In the genomic region with DNA sequence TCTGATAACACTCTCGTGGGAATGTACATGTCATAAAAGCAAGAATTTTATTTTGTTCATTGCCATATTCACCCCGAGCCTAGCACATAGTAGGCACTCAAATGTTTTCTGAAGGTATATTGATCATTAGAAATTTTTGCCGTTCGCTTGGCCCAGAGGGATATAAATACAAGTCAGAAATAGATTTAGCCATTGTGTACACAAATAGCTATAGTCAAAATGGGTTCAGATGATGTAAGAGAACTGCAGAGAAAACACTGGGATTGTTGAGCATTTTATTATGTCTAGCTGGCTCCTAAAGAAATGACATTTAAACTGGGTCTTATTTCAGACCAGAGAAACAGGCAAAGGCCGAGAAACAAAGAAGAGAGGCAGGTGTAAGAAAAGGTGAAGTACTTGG, we compare ENCODE assay signal across 25 cellular contexts. TPM values are rescaled to one million over a fixed set of nuclear protein-coding genes. Genes with fewer than 3 reads are reported as not detected.
DNase-seq lines count a peak whose midpoint lies in the region; ATAC-seq and TF ChIP-seq lines count a peak whose summit lies in the region.
"Had no signal": no experiment of that assay in that cellular context is flagged by ENCODE, and none has a peak within 500 bp of the region (broad histone marks: within the 10 kb centered on the region; RNA-seq: fewer than 3 reads in every experiment).

No MANE protein-coding gene starts in this region.

- H3K4me2 ChIP-seq in GM23338 = no peak overlapping the region
- H3K4me2 ChIP-seq: BLaER1 had no signal

- H3K27me3 ChIP-seq in GM23338 (ENCODE audit: insufficient read depth) = no peaks in the 10 kb centered on the region
- H3K27me3 ChIP-seq: BLaER1, SJSA1 had no signal

- H3K27me3 Mint-ChIP-seq in activated naive CD4-positive, alpha-beta T cell treated with anti-CD3 and anti-CD28 coated beads, Interleukin-2, amount 50 U/mL, for 24 hours = no peaks in the 10 kb centered on the region
- H3K27me3 Mint-ChIP-seq in GM23338 (ENCODE audit: insufficient read depth, low read depth, poor library complexity) = peaks cover 2% of the 10 kb centered on the region
- H3K27me3 Mint-ChIP-seq in activated naive CD8-positive, alpha-beta T cell = no peaks in the 10 kb centered on the region
- no peaks in the 10 kb centered on the region for H3K27me3 Mint-ChIP-seq in stimulated activated naive CD8-positive, alpha-beta T cell treated with anti-CD3 and anti-CD28 coated beads, Interleukin-15, amount 100 ng/mL, for 72 hours
- H3K27me3 Mint-ChIP-seq: natural killer cell treated with Interleukin-12 subunit alpha and Interleukin-12 subunit beta and Interleukin-15 and Interleukin-18, amount 100 ng/mL, for 72 hours; type B pancreatic cell had no signal

- H3K36me3 ChIP-seq in GM23338 (ENCODE audit: insufficient read depth) = peaks cover 6% of the 10 kb centered on the region; the same call in 1 of the 2 replicates
- H3K36me3 ChIP-seq: SJSA1 had no signal

- H3K4me1 ChIP-seq in GM23338 (ENCODE audit: insufficient read depth) = peaks cover 4% of the 10 kb centered on the region; the same call in 1 of the 2 replicates

- peak overlapping the region; percentile 98 for H3K27ac Mint-ChIP-seq in activated naive CD4-positive, alpha-beta T cell treated with anti-CD3 and anti-CD28 coated beads, Interleukin-2, amount 50 U/mL, for 24 hours
- no peak overlapping the region for H3K27ac Mint-ChIP-seq in GM23338
- H3K27ac Mint-ChIP-seq in activated naive CD8-positive, alpha-beta T cell = peak overlapping the region; percentile 95
- peak overlapping the region in 1 of 2 donors; percentile 76 for H3K27ac Mint-ChIP-seq in stimulated activated naive CD8-positive, alpha-beta T cell treated with anti-CD3 and anti-CD28 coated beads, Interleukin-15, amount 100 ng/mL, for 72 hours
- H3K27ac Mint-ChIP-seq: natural killer cell treated with Interleukin-12 subunit alpha and Interleukin-12 subunit beta and Interleukin-15 and Interleukin-18, amount 100 ng/mL, for 72 hours; type B pancreatic cell had no signal

- no peaks in the 10 kb centered on the region for H3F3A ChIP-seq in GM23338 (replicated peaks; ENCODE audit: low read depth)

- H3K4me1 Mint-ChIP-seq in activated naive CD4-positive, alpha-beta T cell treated with anti-CD3 and anti-CD28 coated beads, Interleukin-2, amount 50 U/mL, for 24 hours = peaks cover 44% of the 10 kb centered on the region
- H3K4me1 Mint-ChIP-seq in GM23338 = peaks cover 7% of the 10 kb centered on the region
- H3K4me1 Mint-ChIP-seq in activated naive CD8-positive, alpha-beta T cell (ENCODE audit: low read depth) = peaks cover 45% of the 10 kb centered on the region
- H3K4me1 Mint-ChIP-seq in stimulated activated naive CD8-positive, alpha-beta T cell treated with anti-CD3 and anti-CD28 coated beads, Interleukin-15, amount 100 ng/mL, for 72 hours = peaks cover 32% of the 10 kb centered on the region

- peaks cover 39% of the 10 kb centered on the region for H4K20me1 ChIP-seq in GM23338 (replicated peaks; ENCODE audit: insufficient read depth)

- ATAC-seq in GM23338 = no peak
- ATAC-seq in stimulated activated naive CD8-positive, alpha-beta T cell treated with anti-CD3 and anti-CD28 coated beads, Interleukin-15, amount 100 ng/mL, for 72 hours = no peak
- ATAC-seq: natural killer cell treated with Interleukin-12 subunit alpha and Interleukin-12 subunit beta and Interleukin-15 and Interleukin-18, amount 100 ng/mL, for 72 hours had no signal

- no peaks in the 10 kb centered on the region for H3K9me3 Mint-ChIP-seq in activated naive CD4-positive, alpha-beta T cell treated with anti-CD3 and anti-CD28 coated beads, Interleukin-2, amount 50 U/mL, for 24 hours
- no peaks in the 10 kb centered on the region for H3K9me3 Mint-ChIP-seq in GM23338
- H3K9me3 Mint-ChIP-seq in activated naive CD8-positive, alpha-beta T cell (ENCODE audit: low read depth) = no peaks in the 10 kb centered on the region
- no peaks in the 10 kb centered on the region for H3K9me3 Mint-ChIP-seq in stimulated activated naive CD8-positive, alpha-beta T cell treated with anti-CD3 and anti-CD28 coated beads, Interleukin-15, amount 100 ng/mL, for 72 hours
- H3K9me3 Mint-ChIP-seq: natural killer cell treated with Interleukin-12 subunit alpha and Interleukin-12 subunit beta and Interleukin-15 and Interleukin-18, amount 100 ng/mL, for 72 hours; type B pancreatic cell had no signal

- H3K27ac ChIP-seq in GM23338 (ENCODE audit: low read depth) = peak overlapping the region; percentile 20; the same call in 1 of the 2 replicates
- H3K27ac ChIP-seq: BLaER1, RWPE1, SJSA1, WERI-Rb-1 had no signal

- peak overlapping the region; percentile 84 for H3K4me3 Mint-ChIP-seq in activated naive CD4-positive, alpha-beta T cell treated with anti-CD3 and anti-CD28 coated beads, Interleukin-2, amount 50 U/mL, for 24 hours
- H3K4me3 Mint-ChIP-seq in GM23338 = no peak overlapping the region
- peak overlapping the region; percentile 82 for H3K4me3 Mint-ChIP-seq in activated naive CD8-positive, alpha-beta T cell
- peak overlapping the region; percentile 33 to 56 for H3K4me3 Mint-ChIP-seq in stimulated activated naive CD8-positive, alpha-beta T cell treated with anti-CD3 and anti-CD28 coated beads, Interleukin-15, amount 100 ng/mL, for 72 hours
- H3K4me3 Mint-ChIP-seq: natural killer cell treated with Interleukin-12 subunit alpha and Interleukin-12 subunit beta and Interleukin-15 and Interleukin-18, amount 100 ng/mL, for 72 hours; type B pancreatic cell had no signal

- no peak overlapping the region for H2AFZ ChIP-seq in GM23338

- H3K79me2 ChIP-seq in GM23338 (replicated peaks; ENCODE audit: insufficient read depth) = peaks cover 95% of the 10 kb centered on the region

- DNase-seq in activated naive CD4-positive, alpha-beta T cell treated with anti-CD3 and anti-CD28 coated beads, Interleukin-2, amount 50 U/mL, for 16 hours = no peak
- DNase-seq in GM23338 (ENCODE audit: low spot score) (no peak), KG1 (lab: John Stamatoyannopoulos, UW) (no peak), NCI-H1436 treated with DMSO at 0.1 percent for 48 hours (lab: John Stamatoyannopoulos, UW) (no peak)
- no peak for DNase-seq in stimulated activated naive CD8-positive, alpha-beta T cell treated with anti-CD3 and anti-CD28 coated beads, Interleukin-15, amount 100 ng/mL, for 72 hours
- DNase-seq: activated CD4-positive, alpha-beta T cell treated with anti-CD3 and anti-CD28 coated beads, Interleukin-2, amount 50 U/mL, for 4 hours; aorta; DND-41; effector CD4-positive, alpha-beta T cell; GF-D8; hippocampal formation; NCI-H1092 treated with DMSO at 0.1 percent for 48 hours; NCI-H2029; NCI-H524 treated with DMSO at 0.1 percent for 48 hours; OCI-M1; stimulated activated CD4-positive, alpha-beta T cell treated with anti-CD3 and anti-CD28 coated beads, Interleukin-4, amount 100 ng/mL, for 24 hours; WERI-Rb-1 had no signal

- no peaks in the 10 kb centered on the region for H3K36me3 Mint-ChIP-seq in activated naive CD4-positive, alpha-beta T cell treated with anti-CD3 and anti-CD28 coated beads, Interleukin-2, amount 50 U/mL, for 24 hours
- H3K36me3 Mint-ChIP-seq in GM23338 (ENCODE audit: low read depth) = no peaks in the 10 kb centered on the region; the same call in 2 of the 3 replicates
- H3K36me3 Mint-ChIP-seq in activated naive CD8-positive, alpha-beta T cell = no peaks in the 10 kb centered on the region
- H3K36me3 Mint-ChIP-seq: natural killer cell treated with Interleukin-12 subunit alpha and Interleukin-12 subunit beta and Interleukin-15 and Interleukin-18, amount 100 ng/mL, for 72 hours had no signal

- no peaks in the 10 kb centered on the region for H3K9me2 ChIP-seq in GM23338 (ENCODE audit: insufficient read depth)

- H3K4me3 ChIP-seq in GM23338 = no peak overlapping the region
- H3K4me3 ChIP-seq: BLaER1, lung, SJSA1 had no signal

- no peak for TF ChIP-seq CTCF in GM23338 (conservative IDR thresholded peaks at IDR 0.05; ENCODE audit: low read depth in 2 of 2)

TF ChIP-seq in GM23338, 12 proteins besides CTCF, POLR2A, EP300 and RAD21 (continues in another document):
- TF ChIP-seq JUNB (IDR thresholded peaks at IDR 0.05; ENCODE audit: unreplicated experiment) (no peak), POLR2AphosphoS5 (IDR thresholded peaks at IDR 0.05; ENCODE audit: low read depth) (no peak), EZH2 (IDR thresholded peaks at IDR 0.05; ENCODE audit: low read depth, unreplicated experiment) (no peak), CREB1 (CRISPR knock-in tag; IDR thresholded peaks at IDR 0.05; ENCODE audit: low read depth) (no peak)

RNA-seq across cellular contexts. Expression of gene MCAM, which starts 49.3 kb away (rescaled TPM):
- total RNA-seq in GM23338 (2014; rRNA removed; shearing (Covaris generic)) = 79.5 and 139 TPM in 2 replicates
- polyA plus RNA-seq in GM23338 (2016; fragmentation: Nextera tagmentation; extraction: Ambion mirVana) = 7.8 and 8.9 TPM in 2 replicates
